In the genomic region with DNA sequence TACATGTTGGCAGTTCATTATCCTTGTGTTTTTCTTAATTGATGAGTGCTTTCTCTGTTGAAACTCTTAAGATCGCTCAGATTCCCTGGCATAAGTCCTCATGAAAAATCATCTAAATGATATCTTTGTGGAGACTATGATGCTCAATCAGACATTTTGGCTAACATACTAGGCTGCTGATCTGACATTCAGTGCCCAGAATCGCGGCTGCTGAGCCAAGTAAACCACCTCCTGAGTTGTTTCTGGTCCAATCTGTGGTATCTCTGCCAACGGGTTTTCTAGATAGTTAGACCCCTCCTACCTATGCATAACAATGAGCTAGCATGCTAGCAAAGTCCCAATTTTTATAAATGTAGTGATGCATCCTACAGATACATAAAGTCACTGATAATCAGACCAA, we compare ENCODE assay signal across 23 cellular contexts.
"Had no signal": no experiment of that assay in that cellular context is flagged by ENCODE, and none has a peak within 500 bp of the region (broad histone marks: within the 10 kb centered on the region; RNA-seq: fewer than 3 reads in every experiment).

No MANE protein-coding gene starts in this region.

- H3K27me3 ChIP-seq: dorsolateral prefrontal cortex, esophagus muscularis mucosa, foreskin keratinocyte, gastroesophageal sphincter, heart left ventricle, hepatocyte had no signal

- H3K4me2 ChIP-seq: hepatocyte had no signal

- DNase-seq: dermis blood vessel endothelial cell; effector CD4-positive, alpha-beta T cell; effector memory CD4-positive, alpha-beta T cell; foreskin keratinocyte; heart left ventricle; hypothalamus; immature natural killer cell; kidney glomerular epithelial cell; left colon; left ventricle myocardium inferior; lower lobe of right lung; mesenchymal stem cell; mucosa of descending colon had no signal

- H3K79me2 ChIP-seq: hepatocyte had no signal

- H3K4me3 ChIP-seq: coronary artery, esophagus muscularis mucosa, gastroesophageal sphincter, heart left ventricle, hepatocyte, left ventricle myocardium inferior, lower lobe of right lung, mucosa of descending colon had no signal

- H3K27ac ChIP-seq: coronary artery, dorsolateral prefrontal cortex, esophagus muscularis mucosa, foreskin keratinocyte, gastroesophageal sphincter, heart left ventricle, hepatocyte, left ventricle myocardium inferior, lower lobe of right lung had no signal

- H3K9me3 ChIP-seq: esophagus muscularis mucosa, gastroesophageal sphincter, left ventricle myocardium inferior, lower lobe of right lung, mucosa of descending colon had no signal

- H3K36me3 ChIP-seq: esophagus muscularis mucosa, gastroesophageal sphincter, heart left ventricle, left ventricle myocardium inferior, lower lobe of right lung had no signal

- H2AFZ ChIP-seq: hepatocyte had no signal

- FAIRE-seq: colon, endothelial cell of umbilical vein, frontal cortex, islet of Langerhans, keratinocyte had no signal

- H3K4me1 ChIP-seq: esophagus muscularis mucosa, foreskin keratinocyte, gastroesophageal sphincter, heart left ventricle, left ventricle myocardium inferior, lower lobe of right lung had no signal
